ENCODE assay signal across 1 cellular context in the genomic region with DNA sequence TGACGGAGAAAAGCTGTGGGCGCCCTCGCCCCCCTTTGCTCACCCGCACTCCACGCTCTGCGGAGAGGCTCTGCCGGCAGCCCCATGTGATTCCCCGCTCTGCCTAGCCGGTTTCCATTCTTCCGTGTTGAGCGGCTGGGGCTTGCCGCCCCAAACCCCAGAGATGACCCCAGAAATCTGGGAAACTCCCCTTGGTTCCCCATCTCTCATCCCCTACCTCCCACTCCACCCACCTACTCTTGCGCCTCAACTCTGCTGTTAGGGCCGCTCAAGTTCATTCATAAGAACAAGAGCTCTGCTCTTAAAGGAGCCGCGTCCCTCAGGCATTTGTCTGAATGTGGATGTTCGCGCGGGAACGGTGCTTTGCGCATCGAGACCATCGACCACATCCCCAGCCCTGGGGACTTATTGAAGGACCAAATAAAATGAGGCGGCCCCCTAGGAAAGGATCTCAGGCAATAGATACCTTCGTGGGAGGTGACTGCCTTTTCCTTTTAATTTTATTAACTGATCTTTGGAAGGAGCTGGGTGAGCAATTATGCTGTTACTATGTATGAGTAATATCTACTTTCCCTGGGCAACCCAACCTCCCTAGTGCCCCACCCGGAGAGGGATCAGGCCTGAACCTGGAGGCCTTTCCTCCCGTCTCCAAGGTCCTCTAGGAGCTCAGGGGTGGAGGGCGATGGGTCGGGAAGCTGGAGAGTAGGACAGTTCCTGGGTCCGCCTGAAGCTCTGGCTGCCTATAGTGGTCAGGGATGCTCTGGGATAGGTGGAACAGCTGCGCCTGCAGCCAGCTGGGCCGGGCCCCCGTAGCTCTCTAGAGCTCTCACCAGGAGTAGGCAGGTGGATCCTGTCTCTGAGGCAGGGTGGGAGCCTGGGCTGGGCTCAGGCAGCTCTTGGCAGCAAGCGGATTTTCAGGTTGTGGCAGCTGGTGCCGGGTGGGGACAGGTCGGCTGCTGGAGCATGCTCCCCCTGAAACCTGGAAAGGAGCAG.
TF ChIP-seq lines count a peak whose summit lies in the region.

No MANE protein-coding gene starts in this region.

TF ChIP-seq in GM12878, 131 proteins besides CTCF, POLR2A, EP300 and RAD21 (continues in another document):
- TF ChIP-seq, protein P1, sequence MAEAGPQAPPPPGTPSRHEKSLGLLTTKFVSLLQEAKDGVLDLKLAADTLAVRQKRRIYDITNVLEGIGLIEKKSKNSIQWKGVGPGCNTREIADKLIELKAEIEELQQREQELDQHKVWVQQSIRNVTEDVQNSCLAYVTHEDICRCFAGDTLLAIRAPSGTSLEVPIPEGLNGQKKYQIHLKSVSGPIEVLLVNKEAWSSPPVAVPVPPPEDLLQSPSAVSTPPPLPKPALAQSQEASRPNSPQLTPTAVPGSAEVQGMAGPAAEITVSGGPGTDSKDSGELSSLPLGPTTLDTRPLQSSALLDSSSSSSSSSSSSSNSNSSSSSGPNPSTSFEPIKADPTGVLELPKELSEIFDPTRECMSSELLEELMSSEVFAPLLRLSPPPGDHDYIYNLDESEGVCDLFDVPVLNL (IDR thresholded peaks at IDR 0.05; ENCODE audit: low read depth, low read length): no peak
- TF ChIP-seq EGR1 (IDR thresholded peaks at IDR 0.05; ENCODE audit: borderline replicate concordance in 1 of 2, low read depth in 2 of 2, low read length in 2 of 2) (peak in 1 of 2 experiments; percentile 98; a peak in 2 of 3 replicates), NR2F1 (conservative IDR thresholded peaks at IDR 0.05) (peak; percentile 31; the same call in 1 of the 2 replicates), KDM1A (IDR thresholded peaks at IDR 0.05; ENCODE audit: borderline replicate concordance) (no peak), YY1 (IDR thresholded peaks at IDR 0.05; ENCODE audit: low read depth, low read length) (0 out of 2 replicates have a peak, but pooled peaks have one; percentile 20), EED (IDR thresholded peaks at IDR 0.05; ENCODE audit: low read depth) (peak; percentile 56), CREM (IDR thresholded peaks at IDR 0.05; ENCODE audit: low read depth) (peak; percentile 60; the same call in 1 of the 2 replicates), WRNIP1 (IDR thresholded peaks at IDR 0.05; ENCODE audit: borderline replicate concordance, low read depth, low read length) (no peak), RUNX3 (IDR thresholded peaks at IDR 0.05; ENCODE audit: low read length) (peak; percentile 73), PML (IDR thresholded peaks at IDR 0.05; ENCODE audit: low read length) (0 out of 2 replicates have a peak, but pooled peaks have one; percentile 33), GATAD2B (conservative IDR thresholded peaks at IDR 0.05; ENCODE audit: low read depth) (no peak), SIN3A (IDR thresholded peaks at IDR 0.05; ENCODE audit: low read depth, low read length) (peak; percentile 43; the same call in 1 of the 2 replicates), TCF3 (IDR thresholded peaks at IDR 0.05; ENCODE audit: borderline replicate concordance, insufficient read depth, low read depth, low read length) (peak; percentile 45; the same call in 1 of the 2 replicates), SIX5 (IDR thresholded peaks at IDR 0.05; ENCODE audit: low read depth, low read length, severe bottlenecking) (no peak), BCL11A (IDR thresholded peaks at IDR 0.05; ENCODE audit: low read depth, low read length) (no peak; the same call in 1 of the 2 replicates), NBN (IDR thresholded peaks at IDR 0.05) (0 out of 2 replicates have a peak, but pooled peaks have one; percentile 36), MXI1 (IDR thresholded peaks at IDR 0.05; ENCODE audit: low read depth, low read length) (peak; percentile 51), ATF7 (IDR thresholded peaks at IDR 0.05; ENCODE audit: low read depth) (peak; percentile 54; the same call in 1 of the 2 replicates), IKZF1 (conservative IDR thresholded peaks at IDR 0.05) (peak; percentile 57), MTA2 (IDR thresholded peaks at IDR 0.05; ENCODE audit: low read depth) (peak; percentile 31; the same call in 1 of the 2 replicates), CBX3 (IDR thresholded peaks at IDR 0.05; ENCODE audit: borderline replicate concordance, low read depth) (no peak), CEBPB (IDR thresholded peaks at IDR 0.05; ENCODE audit: borderline replicate concordance in 1 of 2, low read depth in 2 of 2, low read length in 2 of 2) (no peak), TBL1XR1 (IDR thresholded peaks at IDR 0.05; ENCODE audit: low read depth, low read length) (peak; percentile 73; the same call in 1 of the 2 replicates), BHLHE40 (IDR thresholded peaks at IDR 0.05; ENCODE audit: borderline replicate concordance in 1 of 2, low read depth in 2 of 2, low read length in 1 of 2) (0 out of 4 replicates have a peak, but pooled peaks of 1 of the 2 experiments have one; percentile 10), ZNF622 (IDR thresholded peaks at IDR 0.05) (no peak), RELA (IDR thresholded peaks at IDR 0.05; ENCODE audit: borderline replicate concordance, partially characterized antibody) (peak; percentile 88), LARP7 (IDR thresholded peaks at IDR 0.05) (0 out of 2 replicates have a peak, but pooled peaks have one; percentile 25)
- TF ChIP-seq, protein P2, sequence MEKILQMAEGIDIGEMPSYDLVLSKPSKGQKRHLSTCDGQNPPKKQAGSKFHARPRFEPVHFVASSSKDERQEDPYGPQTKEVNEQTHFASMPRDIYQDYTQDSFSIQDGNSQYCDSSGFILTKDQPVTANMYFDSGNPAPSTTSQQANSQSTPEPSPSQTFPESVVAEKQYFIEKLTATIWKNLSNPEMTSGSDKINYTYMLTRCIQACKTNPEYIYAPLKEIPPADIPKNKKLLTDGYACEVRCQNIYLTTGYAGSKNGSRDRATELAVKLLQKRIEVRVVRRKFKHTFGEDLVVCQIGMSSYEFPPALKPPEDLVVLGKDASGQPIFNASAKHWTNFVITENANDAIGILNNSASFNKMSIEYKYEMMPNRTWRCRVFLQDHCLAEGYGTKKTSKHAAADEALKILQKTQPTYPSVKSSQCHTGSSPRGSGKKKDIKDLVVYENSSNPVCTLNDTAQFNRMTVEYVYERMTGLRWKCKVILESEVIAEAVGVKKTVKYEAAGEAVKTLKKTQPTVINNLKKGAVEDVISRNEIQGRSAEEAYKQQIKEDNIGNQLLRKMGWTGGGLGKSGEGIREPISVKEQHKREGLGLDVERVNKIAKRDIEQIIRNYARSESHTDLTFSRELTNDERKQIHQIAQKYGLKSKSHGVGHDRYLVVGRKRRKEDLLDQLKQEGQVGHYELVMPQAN (conservative IDR thresholded peaks at IDR 0.05): no peak
- TF ChIP-seq, protein P3, sequence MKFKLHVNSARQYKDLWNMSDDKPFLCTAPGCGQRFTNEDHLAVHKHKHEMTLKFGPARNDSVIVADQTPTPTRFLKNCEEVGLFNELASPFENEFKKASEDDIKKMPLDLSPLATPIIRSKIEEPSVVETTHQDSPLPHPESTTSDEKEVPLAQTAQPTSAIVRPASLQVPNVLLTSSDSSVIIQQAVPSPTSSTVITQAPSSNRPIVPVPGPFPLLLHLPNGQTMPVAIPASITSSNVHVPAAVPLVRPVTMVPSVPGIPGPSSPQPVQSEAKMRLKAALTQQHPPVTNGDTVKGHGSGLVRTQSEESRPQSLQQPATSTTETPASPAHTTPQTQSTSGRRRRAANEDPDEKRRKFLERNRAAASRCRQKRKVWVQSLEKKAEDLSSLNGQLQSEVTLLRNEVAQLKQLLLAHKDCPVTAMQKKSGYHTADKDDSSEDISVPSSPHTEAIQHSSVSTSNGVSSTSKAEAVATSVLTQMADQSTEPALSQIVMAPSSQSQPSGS (IDR thresholded peaks at IDR 0.05; ENCODE audit: low read length): no peak
- TF ChIP-seq, protein P4, sequence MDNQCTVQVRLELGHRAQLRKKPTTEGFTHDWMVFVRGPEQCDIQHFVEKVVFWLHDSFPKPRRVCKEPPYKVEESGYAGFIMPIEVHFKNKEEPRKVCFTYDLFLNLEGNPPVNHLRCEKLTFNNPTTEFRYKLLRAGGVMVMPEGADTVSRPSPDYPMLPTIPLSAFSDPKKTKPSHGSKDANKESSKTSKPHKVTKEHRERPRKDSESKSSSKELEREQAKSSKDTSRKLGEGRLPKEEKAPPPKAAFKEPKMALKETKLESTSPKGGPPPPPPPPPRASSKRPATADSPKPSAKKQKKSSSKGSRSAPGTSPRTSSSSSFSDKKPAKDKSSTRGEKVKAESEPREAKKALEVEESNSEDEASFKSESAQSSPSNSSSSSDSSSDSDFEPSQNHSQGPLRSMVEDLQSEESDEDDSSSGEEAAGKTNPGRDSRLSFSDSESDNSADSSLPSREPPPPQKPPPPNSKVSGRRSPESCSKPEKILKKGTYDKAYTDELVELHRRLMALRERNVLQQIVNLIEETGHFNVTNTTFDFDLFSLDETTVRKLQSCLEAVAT (IDR thresholded peaks at IDR 0.05): 0 out of 2 replicates have a peak, but pooled peaks have one; percentile 21
- TF ChIP-seq, protein P5, sequence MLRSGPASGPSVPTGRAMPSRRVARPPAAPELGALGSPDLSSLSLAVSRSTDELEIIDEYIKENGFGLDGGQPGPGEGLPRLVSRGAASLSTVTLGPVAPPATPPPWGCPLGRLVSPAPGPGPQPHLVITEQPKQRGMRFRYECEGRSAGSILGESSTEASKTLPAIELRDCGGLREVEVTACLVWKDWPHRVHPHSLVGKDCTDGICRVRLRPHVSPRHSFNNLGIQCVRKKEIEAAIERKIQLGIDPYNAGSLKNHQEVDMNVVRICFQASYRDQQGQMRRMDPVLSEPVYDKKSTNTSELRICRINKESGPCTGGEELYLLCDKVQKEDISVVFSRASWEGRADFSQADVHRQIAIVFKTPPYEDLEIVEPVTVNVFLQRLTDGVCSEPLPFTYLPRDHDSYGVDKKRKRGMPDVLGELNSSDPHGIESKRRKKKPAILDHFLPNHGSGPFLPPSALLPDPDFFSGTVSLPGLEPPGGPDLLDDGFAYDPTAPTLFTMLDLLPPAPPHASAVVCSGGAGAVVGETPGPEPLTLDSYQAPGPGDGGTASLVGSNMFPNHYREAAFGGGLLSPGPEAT (IDR thresholded peaks at IDR 0.05; ENCODE audit: low read depth): peak; percentile 81; the same call in 1 of the 2 replicates
- TF ChIP-seq, protein P6, sequence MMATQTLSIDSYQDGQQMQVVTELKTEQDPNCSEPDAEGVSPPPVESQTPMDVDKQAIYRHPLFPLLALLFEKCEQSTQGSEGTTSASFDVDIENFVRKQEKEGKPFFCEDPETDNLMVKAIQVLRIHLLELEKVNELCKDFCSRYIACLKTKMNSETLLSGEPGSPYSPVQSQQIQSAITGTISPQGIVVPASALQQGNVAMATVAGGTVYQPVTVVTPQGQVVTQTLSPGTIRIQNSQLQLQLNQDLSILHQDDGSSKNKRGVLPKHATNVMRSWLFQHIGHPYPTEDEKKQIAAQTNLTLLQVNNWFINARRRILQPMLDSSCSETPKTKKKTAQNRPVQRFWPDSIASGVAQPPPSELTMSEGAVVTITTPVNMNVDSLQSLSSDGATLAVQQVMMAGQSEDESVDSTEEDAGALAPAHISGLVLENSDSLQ (IDR thresholded peaks at IDR 0.05): no peak
- TF ChIP-seq, protein P7, sequence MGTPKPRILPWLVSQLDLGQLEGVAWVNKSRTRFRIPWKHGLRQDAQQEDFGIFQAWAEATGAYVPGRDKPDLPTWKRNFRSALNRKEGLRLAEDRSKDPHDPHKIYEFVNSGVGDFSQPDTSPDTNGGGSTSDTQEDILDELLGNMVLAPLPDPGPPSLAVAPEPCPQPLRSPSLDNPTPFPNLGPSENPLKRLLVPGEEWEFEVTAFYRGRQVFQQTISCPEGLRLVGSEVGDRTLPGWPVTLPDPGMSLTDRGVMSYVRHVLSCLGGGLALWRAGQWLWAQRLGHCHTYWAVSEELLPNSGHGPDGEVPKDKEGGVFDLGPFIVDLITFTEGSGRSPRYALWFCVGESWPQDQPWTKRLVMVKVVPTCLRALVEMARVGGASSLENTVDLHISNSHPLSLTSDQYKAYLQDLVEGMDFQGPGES (IDR thresholded peaks at IDR 0.05): no peak
- TF ChIP-seq, protein P8, sequence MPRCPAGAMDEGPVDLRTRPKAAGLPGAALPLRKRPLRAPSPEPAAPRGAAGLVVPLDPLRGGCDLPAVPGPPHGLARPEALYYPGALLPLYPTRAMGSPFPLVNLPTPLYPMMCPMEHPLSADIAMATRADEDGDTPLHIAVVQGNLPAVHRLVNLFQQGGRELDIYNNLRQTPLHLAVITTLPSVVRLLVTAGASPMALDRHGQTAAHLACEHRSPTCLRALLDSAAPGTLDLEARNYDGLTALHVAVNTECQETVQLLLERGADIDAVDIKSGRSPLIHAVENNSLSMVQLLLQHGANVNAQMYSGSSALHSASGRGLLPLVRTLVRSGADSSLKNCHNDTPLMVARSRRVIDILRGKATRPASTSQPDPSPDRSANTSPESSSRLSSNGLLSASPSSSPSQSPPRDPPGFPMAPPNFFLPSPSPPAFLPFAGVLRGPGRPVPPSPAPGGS (IDR thresholded peaks at IDR 0.05; ENCODE audit: borderline replicate concordance, insufficient read depth, low read depth, low read length, poor library complexity, severe bottlenecking): peak; percentile 99
- TF ChIP-seq, protein P9, sequence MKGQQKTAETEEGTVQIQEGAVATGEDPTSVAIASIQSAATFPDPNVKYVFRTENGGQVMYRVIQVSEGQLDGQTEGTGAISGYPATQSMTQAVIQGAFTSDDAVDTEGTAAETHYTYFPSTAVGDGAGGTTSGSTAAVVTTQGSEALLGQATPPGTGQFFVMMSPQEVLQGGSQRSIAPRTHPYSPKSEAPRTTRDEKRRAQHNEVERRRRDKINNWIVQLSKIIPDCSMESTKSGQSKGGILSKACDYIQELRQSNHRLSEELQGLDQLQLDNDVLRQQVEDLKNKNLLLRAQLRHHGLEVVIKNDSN (IDR thresholded peaks at IDR 0.05; ENCODE audit: borderline replicate concordance, extremely low read length, insufficient read depth, low read depth, low read length): peak; percentile 34
- TF ChIP-seq, protein P10, sequence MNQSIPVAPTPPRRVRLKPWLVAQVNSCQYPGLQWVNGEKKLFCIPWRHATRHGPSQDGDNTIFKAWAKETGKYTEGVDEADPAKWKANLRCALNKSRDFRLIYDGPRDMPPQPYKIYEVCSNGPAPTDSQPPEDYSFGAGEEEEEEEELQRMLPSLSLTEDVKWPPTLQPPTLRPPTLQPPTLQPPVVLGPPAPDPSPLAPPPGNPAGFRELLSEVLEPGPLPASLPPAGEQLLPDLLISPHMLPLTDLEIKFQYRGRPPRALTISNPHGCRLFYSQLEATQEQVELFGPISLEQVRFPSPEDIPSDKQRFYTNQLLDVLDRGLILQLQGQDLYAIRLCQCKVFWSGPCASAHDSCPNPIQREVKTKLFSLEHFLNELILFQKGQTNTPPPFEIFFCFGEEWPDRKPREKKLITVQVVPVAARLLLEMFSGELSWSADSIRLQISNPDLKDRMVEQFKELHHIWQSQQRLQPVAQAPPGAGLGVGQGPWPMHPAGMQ (IDR thresholded peaks at IDR 0.05; ENCODE audit: borderline replicate concordance): no peak
- TF ChIP-seq, protein P11, sequence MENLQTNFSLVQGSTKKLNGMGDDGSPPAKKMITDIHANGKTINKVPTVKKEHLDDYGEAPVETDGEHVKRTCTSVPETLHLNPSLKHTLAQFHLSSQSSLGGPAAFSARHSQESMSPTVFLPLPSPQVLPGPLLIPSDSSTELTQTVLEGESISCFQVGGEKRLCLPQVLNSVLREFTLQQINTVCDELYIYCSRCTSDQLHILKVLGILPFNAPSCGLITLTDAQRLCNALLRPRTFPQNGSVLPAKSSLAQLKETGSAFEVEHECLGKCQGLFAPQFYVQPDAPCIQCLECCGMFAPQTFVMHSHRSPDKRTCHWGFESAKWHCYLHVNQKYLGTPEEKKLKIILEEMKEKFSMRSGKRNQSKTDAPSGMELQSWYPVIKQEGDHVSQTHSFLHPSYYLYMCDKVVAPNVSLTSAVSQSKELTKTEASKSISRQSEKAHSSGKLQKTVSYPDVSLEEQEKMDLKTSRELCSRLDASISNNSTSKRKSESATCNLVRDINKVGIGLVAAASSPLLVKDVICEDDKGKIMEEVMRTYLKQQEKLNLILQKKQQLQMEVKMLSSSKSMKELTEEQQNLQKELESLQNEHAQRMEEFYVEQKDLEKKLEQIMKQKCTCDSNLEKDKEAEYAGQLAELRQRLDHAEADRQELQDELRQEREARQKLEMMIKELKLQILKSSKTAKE (IDR thresholded peaks at IDR 0.05; ENCODE audit: low read depth, poor library complexity, severe bottlenecking): peak; percentile 49
